In genomic region chr13:106234656-106235055, GRCh38 we compare ENCODE assay signal across 20 cellular contexts.
DNase-seq lines count a peak whose midpoint lies in the region; ATAC-seq, FAIRE-seq and TF ChIP-seq lines count a peak whose summit lies in the region.
"Had no signal": no experiment of that assay in that cellular context is flagged by ENCODE, and none has a peak within 500 bp of the region (broad histone marks: within the 10 kb centered on the region; RNA-seq: fewer than 3 reads in every experiment).

No MANE protein-coding gene starts in this region.

- intact Hi-C loops in left cardiac atrium (cut with DNase I) (no loop called here), Right ventricle myocardium inferior (cut with DNase I) (no loop called here)

- no peak overlapping the region for H2AFZ ChIP-seq in neural progenitor cell (replicated peaks)

- H4K20me1 ChIP-seq in neural progenitor cell (ENCODE audit: low read depth): no peaks in the 10 kb centered on the region
- H4K20me1 ChIP-seq: BLaER1 had no signal

- no peak overlapping the region for H3K9ac ChIP-seq in neural progenitor cell
- H3K9ac ChIP-seq: BLaER1, SK-N-SH had no signal

- peaks cover 12% of the 10 kb centered on the region for H3K4me1 Mint-ChIP-seq in neural progenitor cell

- no peak overlapping the region for H3K4me3 ChIP-seq in neural progenitor cell
- H3K4me3 ChIP-seq: A549, BLaER1, HAP-1 had no signal

- H3K36me3 Mint-ChIP-seq in neural progenitor cell: no peaks in the 10 kb centered on the region
- H3K36me3 Mint-ChIP-seq: CD8-positive, alpha-beta T cell had no signal

- no peaks in the 10 kb centered on the region for H3K36me3 ChIP-seq in neural progenitor cell
- H3K36me3 ChIP-seq: BLaER1, HAP-1 had no signal

- H3K27ac ChIP-seq in neural progenitor cell: no peak overlapping the region
- H3K27ac ChIP-seq: A549, BLaER1 had no signal

- peak; percentile 43 to 82 for ATAC-seq in left cardiac atrium
- ATAC-seq in Right ventricle myocardium inferior: no peak
- ATAC-seq: A549; CD8-positive, alpha-beta T cell had no signal

- no peaks in the 10 kb centered on the region for H3K4me1 ChIP-seq in neural progenitor cell
- H3K4me1 ChIP-seq: A549, BLaER1, HAP-1 had no signal

- FAIRE-seq in GM19239 (lab: Jason Lieb, UNC): no peak
- FAIRE-seq: A549, HTR-8/SVneo, RCC 7860 had no signal

- H3K27me3 Mint-ChIP-seq in neural progenitor cell (ENCODE audit: insufficient read depth, low read depth): no peaks in the 10 kb centered on the region

- H3K27me3 ChIP-seq in neural progenitor cell: no peaks in the 10 kb centered on the region
- H3K27me3 ChIP-seq: BLaER1 had no signal

- no peak overlapping the region for H3K4me2 ChIP-seq in neural progenitor cell
- H3K4me2 ChIP-seq: A549, BLaER1, SK-N-SH had no signal

- no peak for DNase-seq in left cardiac atrium
- DNase-seq in Right ventricle myocardium inferior (ENCODE audit: missing footprints): no peak
- peak; percentile 91 for DNase-seq in NCI-H82 treated with DMSO at 0.1 percent for 48 hours (lab: John Stamatoyannopoulos, UW; ENCODE audit: unreplicated experiment)
- peak; percentile 8 for DNase-seq in neural progenitor cell (ENCODE audit: low spot score)
- DNase-seq in amniotic stem cell (lab: John Stamatoyannopoulos, UW): no peak
- DNase-seq in GM19239 (ENCODE audit: insufficient read length, low spot score): no peak
- no peak for DNase-seq in globus pallidus (ENCODE audit: low spot score)
- DNase-seq: Calu3; CD8-positive, alpha-beta T cell; IMR-90; NCI-H1417; NCI-H187; NCI-H446; SHP77 treated with DMSO at 0.1 percent for 48 hours; SK-N-SH had no signal

- no peaks in the 10 kb centered on the region for H3F3A ChIP-seq in neural progenitor cell (ENCODE audit: low read depth)

- no peaks in the 10 kb centered on the region for H3K79me2 ChIP-seq in neural progenitor cell (ENCODE audit: low read depth)

- H3K9me3 Mint-ChIP-seq in neural progenitor cell: peaks cover 17% of the 10 kb centered on the region

- no peaks in the 10 kb centered on the region for H3K9me3 ChIP-seq in neural progenitor cell (ENCODE audit: low read depth)
- H3K9me3 ChIP-seq: A549, BLaER1, HAP-1, SK-N-SH had no signal

- H3K4me3 Mint-ChIP-seq in neural progenitor cell: no peak overlapping the region
- H3K4me3 Mint-ChIP-seq: CD8-positive, alpha-beta T cell had no signal

- peak overlapping the region; percentile 81 for H3K27ac Mint-ChIP-seq in neural progenitor cell
- H3K27ac Mint-ChIP-seq: CD8-positive, alpha-beta T cell had no signal

- no peak for TF ChIP-seq CTCF in neural progenitor cell (IDR thresholded peaks at IDR 0.05)

Comparison
In these comparisons a context has a peak if more than half of its experiments do, and no peak if none do; other contexts are left out.
1. DNase-seq: peak in NCI-H82 treated with DMSO at 0.1 percent for 48 hours (single experiment) and neural progenitor cell (single experiment); none in left cardiac atrium (single experiment), Right ventricle myocardium inferior (single experiment), amniotic stem cell (single experiment), GM19239 (single experiment) and globus pallidus (single experiment).